ENCODE assay signal across 8 cellular contexts in genomic region chr6:152309648-152310047, GRCh38.
A peak's percentile ranks its signal among the peaks of the same experiment; 100 is the strongest.
DNase-seq lines count a peak whose midpoint lies in the region; ATAC-seq lines count a peak whose summit lies in the region.

No MANE protein-coding gene starts in this region.

- H3K4me3 ChIP-seq in CD8-positive, alpha-beta memory T cell (ENCODE audit: low read length): no peak overlapping the region

- H3K4me3 Mint-ChIP-seq in CD8-positive, alpha-beta memory T cell: peak overlapping the region in 2 of 7 donors; percentile 23 to 25

- no peaks in the 10 kb centered on the region for H3K27me3 ChIP-seq in CD8-positive, alpha-beta memory T cell (ENCODE audit: insufficient read depth, low read length, poor library complexity, severe bottlenecking)

- peak; percentile 30 to 83 (median 59) for DNase-seq in CD8-positive, alpha-beta memory T cell
- DNase-seq in HT1080 (ENCODE audit: low read depth): peak; percentile 90
- peak; percentile 29 for DNase-seq in activated T-cell treated with anti-CD3 and anti-CD28 coated beads for 4 hours
- peak; percentile 27 for DNase-seq in retina
- no peak for DNase-seq in OCI-M1 (lab: John Stamatoyannopoulos, UW)
- no peak for DNase-seq in GOT3 (lab: John Stamatoyannopoulos, UW)

- no peaks in the 10 kb centered on the region for H3K36me3 ChIP-seq in CD8-positive, alpha-beta memory T cell (ENCODE audit: insufficient read depth, low read length)

- H3K9me3 Mint-ChIP-seq in CD8-positive, alpha-beta memory T cell: no peaks in the 10 kb centered on the region

- POLR2A ChIA-PET in CD8-positive, alpha-beta memory T cell (lab: Charles Lee): interaction anchor here (1.7 kb wide), 1 partner anchor 8 kb away, joined by 5 read pairs; no protein-coding TSS in a partner anchor

- peaks cover 17 to 20% (median 20%) of the 10 kb centered on the region in 3 donors for H3K4me1 Mint-ChIP-seq in CD8-positive, alpha-beta memory T cell

- H3K27me3 Mint-ChIP-seq in CD8-positive, alpha-beta memory T cell: no peaks in the 10 kb centered on the region

- no peaks in the 10 kb centered on the region for H3K9me3 ChIP-seq in CD8-positive, alpha-beta memory T cell (ENCODE audit: low read length)

- H3K27ac ChIP-seq in CD8-positive, alpha-beta memory T cell (ENCODE audit: low read depth, low read length): no peak overlapping the region

- CTCF ChIA-PET in CD8-positive, alpha-beta memory T cell (lab: Charles Lee): interaction anchor here (0.7 to 2.4 kb wide), 3 partner anchors 8 to 33 kb away, joined by 3 to 12 read pairs (median 10); no protein-coding TSS in a partner anchor

- peak overlapping the region in 2 of 8 donors; percentile 12 to 46 for H3K27ac Mint-ChIP-seq in CD8-positive, alpha-beta memory T cell

- peaks cover 11% of the 10 kb centered on the region for H3K4me1 ChIP-seq in CD8-positive, alpha-beta memory T cell (ENCODE audit: insufficient read depth, low read length)

- ATAC-seq in GM19023 (IDR thresholded peaks at IDR 0.05; ENCODE audit: unreplicated experiment): no peak
- no peak for ATAC-seq in HG03280 (IDR thresholded peaks at IDR 0.05; ENCODE audit: unreplicated experiment)

- peaks cover 0 to 16% (median 9%) of the 10 kb centered on the region in 3 donors for H3K36me3 Mint-ChIP-seq in CD8-positive, alpha-beta memory T cell

Comparison
In these comparisons a context has a peak if more than half of its experiments do, and no peak if none do; other contexts are left out.
1. DNase-seq: peak in CD8-positive, alpha-beta memory T cell (5 of 5), HT1080 (single experiment), activated T-cell treated with anti-CD3 and anti-CD28 coated beads for 4 hours (single experiment) and retina (single experiment); none in OCI-M1 (single experiment) and GOT3 (single experiment).